Comparison of ENCODE assay signal across 39 cellular contexts in the genomic region with DNA sequence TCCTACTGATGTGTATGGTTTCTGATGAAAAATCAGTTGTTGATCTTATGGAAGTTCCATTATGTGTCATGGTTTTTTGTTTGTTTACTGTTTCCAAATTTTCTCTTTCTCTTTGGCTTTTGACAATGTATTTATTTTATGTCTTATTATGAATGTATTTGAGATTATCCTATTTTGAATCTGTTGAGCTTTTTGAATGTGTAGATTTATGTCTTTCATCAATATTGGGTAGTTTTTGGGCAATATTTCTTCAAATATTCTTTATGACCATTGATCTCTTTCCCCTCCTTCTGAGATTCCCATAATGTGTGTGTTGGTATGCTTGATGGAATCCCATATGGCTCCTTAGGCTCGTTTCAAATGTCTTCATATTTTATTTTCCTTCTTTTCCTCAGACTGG.
"Had no signal": no experiment of that assay in that cellular context is flagged by ENCODE, and none has a peak within 500 bp of the region (broad histone marks: within the 10 kb centered on the region; RNA-seq: fewer than 3 reads in every experiment).

No MANE protein-coding gene starts in this region.

- H3K27ac Mint-ChIP-seq: activated naive CD4-positive, alpha-beta T cell treated with anti-CD3 and anti-CD28 coated beads for 36 hours; activated naive CD4-positive, alpha-beta T cell treated with anti-CD3 and anti-CD28 coated beads, Interleukin-2, amount 10 ng/mL, durations not matched to agents 7 days and 5 days; activated naive CD4-positive, alpha-beta T cell treated with anti-CD3 and anti-CD28 coated beads, Interleukin-2, amount 50 U/mL, for 24 hours; activated naive CD4-positive, alpha-beta T cell treated with anti-CD3 and anti-CD28 coated beads, Interleukin-2, amount 50 U/mL, for 72 hours; activated naive CD8-positive, alpha-beta T cell; activated naive CD8-positive, alpha-beta T cell treated with anti-CD3 and anti-CD28 coated beads for 36 hours; activated naive CD8-positive, alpha-beta T cell treated with anti-CD3 and anti-CD28 coated beads, Interleukin-2, amount 10 ng/mL, durations not matched to agents 7 days and 5 days; activated naive CD8-positive, alpha-beta T cell treated with anti-CD3 and anti-CD28 coated beads, Interleukin-2, amount 50 U/mL, for 24 hours; activated T-cell treated with anti-CD3 and anti-CD28 coated beads, Interleukin-2, amount 50 U/mL, for 24 hours; activated T-cell treated with anti-CD3 and anti-CD28 coated beads, Interleukin-2, amount 50 U/mL, for 72 hours; activated T-helper 1 cell treated with anti-CD3 and anti-CD28 coated beads, Interleukin-12 subunit alpha, Interleukin-12 subunit beta, Interleukin-2, Interleukin-4 antibody, amounts not matched to agents 30 ng/mL and 10 ng/mL and 1 ng/mL, durations not matched to agents 14 hours and 24 hours and 36 hours; activated T-helper 17 cell treated with anti-CD3 and anti-CD28 coated beads, Interleukin-2, amount 50 U/mL, for 72 hours; activated T-helper 2 cell treated with anti-CD3 and anti-CD28 coated beads, Interferon-gamma antibody, Interleukin-2, Interleukin-4, amounts not matched to agents 10 μg/mL and 5 μg/mL and 100 μg/mL, durations not matched to agents 14 hours and 24 hours and 36 hours; brain had no signal

- H3K27me3 Mint-ChIP-seq: activated naive CD4-positive, alpha-beta T cell treated with anti-CD3 and anti-CD28 coated beads, Interleukin-2, amount 10 ng/mL, durations not matched to agents 7 days and 5 days; activated naive CD4-positive, alpha-beta T cell treated with anti-CD3 and anti-CD28 coated beads, Interleukin-2, amount 50 U/mL, for 24 hours; activated naive CD8-positive, alpha-beta T cell; activated naive CD8-positive, alpha-beta T cell treated with anti-CD3 and anti-CD28 coated beads, Interleukin-2, amount 10 ng/mL, durations not matched to agents 7 days and 5 days; activated naive CD8-positive, alpha-beta T cell treated with anti-CD3 and anti-CD28 coated beads, Interleukin-2, amount 50 U/mL, for 24 hours; activated T-helper 17 cell treated with anti-CD3 and anti-CD28 coated beads, Interleukin-2, amount 50 U/mL, for 72 hours; central memory CD8-positive, alpha-beta T cell had no signal

- H3K4me1 Mint-ChIP-seq: activated naive CD4-positive, alpha-beta T cell treated with anti-CD3 and anti-CD28 coated beads, Interleukin-2, amount 10 ng/mL, durations not matched to agents 7 days and 5 days; activated naive CD4-positive, alpha-beta T cell treated with anti-CD3 and anti-CD28 coated beads, Interleukin-2, amount 50 U/mL, for 24 hours; activated naive CD8-positive, alpha-beta T cell treated with anti-CD3 and anti-CD28 coated beads for 36 hours; activated naive CD8-positive, alpha-beta T cell treated with anti-CD3 and anti-CD28 coated beads, Interleukin-2, amount 10 ng/mL, durations not matched to agents 7 days and 5 days; activated naive CD8-positive, alpha-beta T cell treated with anti-CD3 and anti-CD28 coated beads, Interleukin-2, amount 50 U/mL, for 24 hours; activated T-helper 17 cell treated with anti-CD3 and anti-CD28 coated beads, Interleukin-2, amount 50 U/mL, for 72 hours; brain; central memory CD8-positive, alpha-beta T cell had no signal

- H3K4me3 Mint-ChIP-seq: activated naive CD4-positive, alpha-beta T cell treated with anti-CD3 and anti-CD28 coated beads for 36 hours; activated naive CD4-positive, alpha-beta T cell treated with anti-CD3 and anti-CD28 coated beads, Interleukin-2, amount 10 ng/mL, durations not matched to agents 7 days and 5 days; activated naive CD4-positive, alpha-beta T cell treated with anti-CD3 and anti-CD28 coated beads, Interleukin-2, amount 50 U/mL, for 24 hours; activated naive CD8-positive, alpha-beta T cell; activated naive CD8-positive, alpha-beta T cell treated with anti-CD3 and anti-CD28 coated beads for 36 hours; activated naive CD8-positive, alpha-beta T cell treated with anti-CD3 and anti-CD28 coated beads, Interleukin-2, amount 10 ng/mL, durations not matched to agents 7 days and 5 days; activated naive CD8-positive, alpha-beta T cell treated with anti-CD3 and anti-CD28 coated beads, Interleukin-2, amount 50 U/mL, for 24 hours; activated T-cell treated with anti-CD3 and anti-CD28 coated beads, Interleukin-2, amount 50 U/mL, for 24 hours; activated T-cell treated with anti-CD3 and anti-CD28 coated beads, Interleukin-2, amount 50 U/mL, for 4 hours; activated T-cell treated with anti-CD3 and anti-CD28 coated beads, Interleukin-2, amount 50 U/mL, for 72 hours; activated T-helper 1 cell treated with anti-CD3 and anti-CD28 coated beads, Interleukin-12 subunit alpha, Interleukin-12 subunit beta, Interleukin-2, Interleukin-4 antibody, amounts not matched to agents 30 ng/mL and 10 ng/mL and 1 ng/mL, durations not matched to agents 14 hours and 24 hours and 36 hours; activated T-helper 17 cell treated with anti-CD3 and anti-CD28 coated beads, Interleukin-2, amount 50 U/mL, for 72 hours; brain; central memory CD8-positive, alpha-beta T cell had no signal

- H3K27ac ChIP-seq: adrenal gland, ascending aorta, body of pancreas, brain microvascular endothelial cell, breast epithelium, cardiac muscle cell had no signal

- H3K36me3 Mint-ChIP-seq: activated naive CD4-positive, alpha-beta T cell treated with anti-CD3 and anti-CD28 coated beads, Interleukin-2, amount 10 ng/mL, durations not matched to agents 7 days and 5 days; activated naive CD4-positive, alpha-beta T cell treated with anti-CD3 and anti-CD28 coated beads, Interleukin-2, amount 50 U/mL, for 24 hours; activated naive CD4-positive, alpha-beta T cell treated with anti-CD3 and anti-CD28 coated beads, Interleukin-2, amount 50 U/mL, for 72 hours; activated naive CD8-positive, alpha-beta T cell; activated naive CD8-positive, alpha-beta T cell treated with anti-CD3 and anti-CD28 coated beads for 36 hours; activated naive CD8-positive, alpha-beta T cell treated with anti-CD3 and anti-CD28 coated beads, Interleukin-2, amount 10 ng/mL, durations not matched to agents 7 days and 5 days; brain had no signal

- H3K36me3 ChIP-seq: adrenal gland, ascending aorta, brain microvascular endothelial cell, breast epithelium, cardiac muscle cell had no signal

- H3K27me3 ChIP-seq: ascending aorta, body of pancreas, brain microvascular endothelial cell, cardiac muscle cell had no signal

- H3K4me3 ChIP-seq: adrenal gland, ascending aorta, body of pancreas, breast epithelium, cardiac muscle cell had no signal

- H3K9me3 Mint-ChIP-seq: activated naive CD4-positive, alpha-beta T cell treated with anti-CD3 and anti-CD28 coated beads, Interleukin-2, amount 50 U/mL, for 24 hours; activated naive CD4-positive, alpha-beta T cell treated with anti-CD3 and anti-CD28 coated beads, Interleukin-2, amount 50 U/mL, for 72 hours; activated naive CD8-positive, alpha-beta T cell treated with anti-CD3 and anti-CD28 coated beads, Interleukin-2, amount 10 ng/mL, durations not matched to agents 7 days and 5 days; activated T-cell treated with anti-CD3 and anti-CD28 coated beads, Interleukin-2, amount 50 U/mL, for 4 hours; activated T-helper 1 cell treated with anti-CD3 and anti-CD28 coated beads, Interleukin-12 subunit alpha, Interleukin-12 subunit beta, Interleukin-2, Interleukin-4 antibody, amounts not matched to agents 30 ng/mL and 10 ng/mL and 1 ng/mL, durations not matched to agents 14 hours and 24 hours and 36 hours; central memory CD8-positive, alpha-beta T cell had no signal

- FAIRE-seq: bronchial epithelial cell had no signal

- H3K9me3 ChIP-seq: adrenal gland, body of pancreas had no signal

- ATAC-seq: activated naive CD4-positive, alpha-beta T cell treated with anti-CD3 and anti-CD28 coated beads, Interleukin-2, amount 50 U/mL, for 72 hours; activated naive CD8-positive, alpha-beta T cell treated with anti-CD3 and anti-CD28 coated beads, Interleukin-2, amount 50 U/mL, for 24 hours; activated T-cell treated with anti-CD3 and anti-CD28 coated beads, Interleukin-2, amount 50 U/mL, for 4 hours; activated T-cell treated with anti-CD3 and anti-CD28 coated beads, Interleukin-2, amount 50 U/mL, for 72 hours; activated T-helper 17 cell treated with anti-CD3 and anti-CD28 coated beads, Interleukin-2, amount 50 U/mL, for 72 hours; body of pancreas had no signal

- DNase-seq: activated effector memory CD4-positive, alpha-beta T cell treated with anti-CD3 and anti-CD28 coated beads, Interleukin-2, amount 50 U/mL, for 16 hours; activated effector memory CD4-positive, alpha-beta T cell treated with Interleukin-2 at 50 U/mL for 16 hours; activated gamma-delta T cell; activated gamma-delta T cell treated with Interleukin-2 at 50 U/mL for 16 hours; activated naive CD4-positive, alpha-beta T cell; activated naive CD4-positive, alpha-beta T cell treated with anti-CD3 and anti-CD28 coated beads for 36 hours; activated naive CD4-positive, alpha-beta T cell treated with anti-CD3 and anti-CD28 coated beads, Interleukin-2, amount 10 ng/mL, durations not matched to agents 7 days and 5 days; activated naive CD4-positive, alpha-beta T cell treated with anti-CD3 and anti-CD28 coated beads, Interleukin-2, amount 50 U/mL, for 16 hours; activated naive CD4-positive, alpha-beta T cell treated with Interleukin-2 at 50 U/mL for 16 hours; activated naive CD8-positive, alpha-beta T cell treated with anti-CD3 and anti-CD28 coated beads for 36 hours; activated naive CD8-positive, alpha-beta T cell treated with anti-CD3 and anti-CD28 coated beads, Interleukin-2, amount 10 ng/mL, durations not matched to agents 7 days and 5 days; activated naive CD8-positive, alpha-beta T cell treated with anti-CD3 and anti-CD28 coated beads, Interleukin-2, amount 50 U/mL, for 24 hours; activated T-cell treated with anti-CD3 and anti-CD28 coated beads, Interleukin-2, amount 50 U/mL, for 1 hour; activated T-cell treated with anti-CD3 and anti-CD28 coated beads, Interleukin-2, amount 50 U/mL, for 24 hours; activated T-cell treated with anti-CD3 and anti-CD28 coated beads, Interleukin-2, amount 50 U/mL, for 4 hours; activated T-cell treated with anti-CD3 and anti-CD28 coated beads, Interleukin-2, amount 50 U/mL, for 48 hours; activated T-cell treated with anti-CD3 and anti-CD28 coated beads, Interleukin-2, amount 50 U/mL, for 72 hours; adrenal gland; amniotic stem cell; amygdala; anterior cingulate cortex; aorta; body of pancreas; brain microvascular endothelial cell; caudate nucleus; central memory CD4-positive, alpha-beta T cell; cerebellar nuclear complex had no signal

- H3K4me1 ChIP-seq: adrenal gland, ascending aorta, body of pancreas, breast epithelium had no signal
